In the genomic region with DNA sequence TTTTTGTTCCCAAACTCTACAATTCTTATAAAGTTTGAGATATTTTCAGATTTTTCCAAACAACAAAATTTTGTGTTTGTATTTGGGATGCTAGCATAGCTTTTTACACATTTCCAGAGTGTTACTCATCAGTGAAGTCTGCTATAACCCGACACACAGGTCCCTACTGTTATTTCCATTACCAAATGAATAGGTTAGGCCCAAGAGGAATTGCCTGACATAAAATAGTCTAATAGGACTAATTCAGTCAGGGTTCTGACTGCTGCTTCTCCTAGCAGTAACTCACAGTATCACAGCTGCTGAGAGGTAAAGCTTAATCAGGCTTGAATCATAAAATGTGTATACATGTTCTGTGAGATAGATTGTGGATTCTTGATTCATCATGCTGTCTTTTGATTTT, we compare ENCODE assay signal across 22 cellular contexts.
"Had no signal": no experiment of that assay in that cellular context is flagged by ENCODE, and none has a peak within 500 bp of the region (broad histone marks: within the 10 kb centered on the region; RNA-seq: fewer than 3 reads in every experiment).

No MANE protein-coding gene starts in this region.

- H3K27ac Mint-ChIP-seq: memory B cell; mesothelial cell of epicardium; natural killer cell; stimulated activated naive B cell treated with anti-CD40 and anti-IgM and Interleukin-4, amounts not matched to agents 10 μg/mL and 1 μg/mL and 100 μg/mL, for 72 hours; stimulated activated naive CD8-positive, alpha-beta T cell treated with anti-CD3 and anti-CD28 coated beads, Interleukin-15, amount 100 ng/mL, for 72 hours had no signal

- H3K4me1 Mint-ChIP-seq: memory B cell, mesothelial cell of epicardium, natural killer cell had no signal

- H3K9me3 Mint-ChIP-seq: memory B cell; mesothelial cell of epicardium; natural killer cell; neural crest cell; stimulated activated naive B cell treated with anti-CD40 and anti-IgM and Interleukin-4, amounts not matched to agents 10 μg/mL and 1 μg/mL and 100 μg/mL, for 72 hours; stimulated activated naive CD8-positive, alpha-beta T cell treated with anti-CD3 and anti-CD28 coated beads, Interleukin-15, amount 100 ng/mL, for 72 hours had no signal

- H3K36me3 ChIP-seq: right atrium auricular region had no signal

- H3K4me3 ChIP-seq: left ventricle myocardium inferior, lower lobe of right lung, right atrium auricular region, sigmoid colon, skin epidermis, testis, tibial nerve, upper lobe of right lung, vagina had no signal

- ATAC-seq: foreskin keratinocyte; left cardiac atrium; natural killer cell; stimulated activated naive B cell treated with anti-CD40 and anti-IgM and Interleukin-4, amounts not matched to agents 10 μg/mL and 1 μg/mL and 100 μg/mL, for 72 hours; stimulated activated naive CD8-positive, alpha-beta T cell treated with anti-CD3 and anti-CD28 coated beads, Interleukin-15, amount 100 ng/mL, for 72 hours; upper lobe of right lung had no signal

- H3K27ac ChIP-seq: foreskin keratinocyte, left ventricle myocardium inferior, lower lobe of right lung, right atrium auricular region, sigmoid colon, skin epidermis, testis, tibial nerve, upper lobe of right lung, vagina had no signal

- DNase-seq: dermis blood vessel endothelial cell; foreskin keratinocyte; kidney; left cardiac atrium; left ventricle myocardium inferior; lower lobe of right lung; natural killer cell; posterior cingulate gyrus; sigmoid colon; stimulated activated CD4-positive, alpha-beta T cell treated with anti-CD3 and anti-CD28 coated beads, Interleukin-2, amount 100 ng/mL, for 24 hours; stimulated activated CD4-positive, alpha-beta T cell treated with anti-CD3 and anti-CD28 coated beads, Interleukin-4, amount 100 ng/mL, for 4 hours; stimulated activated naive B cell treated with anti-CD40 and anti-IgM and Interleukin-4, amounts not matched to agents 10 μg/mL and 1 μg/mL and 100 μg/mL, for 72 hours; stimulated activated naive CD8-positive, alpha-beta T cell treated with anti-CD3 and anti-CD28 coated beads, Interleukin-15, amount 100 ng/mL, for 72 hours; testis; upper lobe of right lung had no signal

- FAIRE-seq: kidney had no signal

- H3K4me1 ChIP-seq: foreskin keratinocyte, lower lobe of right lung, sigmoid colon, testis, tibial nerve, upper lobe of right lung, vagina had no signal

- H3K27me3 Mint-ChIP-seq: memory B cell; stimulated activated naive B cell treated with anti-CD40 and anti-IgM and Interleukin-4, amounts not matched to agents 10 μg/mL and 1 μg/mL and 100 μg/mL, for 72 hours; stimulated activated naive CD8-positive, alpha-beta T cell treated with anti-CD3 and anti-CD28 coated beads, Interleukin-15, amount 100 ng/mL, for 72 hours had no signal

- H3K36me3 Mint-ChIP-seq: natural killer cell had no signal

- H3K27me3 ChIP-seq: foreskin keratinocyte, right atrium auricular region, sigmoid colon, testis, tibial nerve, upper lobe of right lung, vagina had no signal

- H3K9me3 ChIP-seq: left ventricle myocardium inferior, lower lobe of right lung, right atrium auricular region, sigmoid colon, testis, tibial nerve, upper lobe of right lung, vagina had no signal

- H3K4me3 Mint-ChIP-seq: memory B cell; mesothelial cell of epicardium; natural killer cell; neural crest cell; stimulated activated naive B cell treated with anti-CD40 and anti-IgM and Interleukin-4, amounts not matched to agents 10 μg/mL and 1 μg/mL and 100 μg/mL, for 72 hours had no signal
